In genomic region chr4:42643685-42644084, GRCh38 we compare ENCODE assay signal across 10 cellular contexts. TPM values are rescaled to one million over a fixed set of nuclear protein-coding genes. Genes with fewer than 3 reads are reported as not detected.
DNase-seq lines count a peak whose midpoint lies in the region; ATAC-seq and TF ChIP-seq lines count a peak whose summit lies in the region.
"Had no signal": no experiment of that assay in that cellular context is flagged by ENCODE, and none has a peak within 500 bp of the region (broad histone marks: within the 10 kb centered on the region; RNA-seq: fewer than 3 reads in every experiment).

No MANE protein-coding gene starts in this region.

- H3F3A ChIP-seq in Loucy (ENCODE audit: low read depth) (no peaks in the 10 kb centered on the region; the same call in 1 of the 2 replicates), PC-9 (ENCODE audit: insufficient read depth, low read depth) (no peaks in the 10 kb centered on the region)

- TF ChIP-seq CTCF in Loucy (conservative IDR thresholded peaks at IDR 0.05; ENCODE audit: low read length) (no peak), psoas muscle (IDR thresholded peaks at IDR 0.05) (no peak), body of pancreas (IDR thresholded peaks at IDR 0.05) (no peak), PC-9 (conservative IDR thresholded peaks at IDR 0.05) (no peak)

- H4K20me1 ChIP-seq in Loucy (ENCODE audit: insufficient read depth, low read length, poor library complexity, severe bottlenecking) = peaks cover 40% of the 10 kb centered on the region
- H4K20me1 ChIP-seq in PC-9 (ENCODE audit: insufficient read depth) = no peaks in the 10 kb centered on the region

- H3K4me3 ChIP-seq in Loucy (ENCODE audit: low read length, poor library complexity, severe bottlenecking) (no peak overlapping the region), psoas muscle (peak overlapping the region; percentile 35), body of pancreas (no peak overlapping the region), PC-9 (no peak overlapping the region)
- H3K4me3 ChIP-seq: breast epithelium had no signal

- H3K4me2 ChIP-seq in Loucy (ENCODE audit: low read depth, low read length, poor library complexity, severe bottlenecking) = peak overlapping the region; percentile 35
- no peak overlapping the region for H3K4me2 ChIP-seq in PC-9

- BruUV-seq in PC-9 (replicated peaks; lab: Mats Ljungman, UMichigan) = no TSS peak

- H3K9me2 ChIP-seq in Loucy (replicated peaks; ENCODE audit: low read depth, low read length) = no peaks in the 10 kb centered on the region
- H3K9me2 ChIP-seq in PC-9 (ENCODE audit: insufficient read depth) = no peaks in the 10 kb centered on the region

- H3K4me1 ChIP-seq in Loucy (ENCODE audit: insufficient read depth, low read length, poor library complexity, severe bottlenecking) (peaks cover 67% of the 10 kb centered on the region), psoas muscle (peaks cover 84% of the 10 kb centered on the region), body of pancreas (peaks cover 4% of the 10 kb centered on the region), PC-9 (replicated peaks; ENCODE audit: insufficient read depth) (no peaks in the 10 kb centered on the region)
- H3K4me1 ChIP-seq: breast epithelium had no signal

- ATAC-seq in GM18909 (IDR thresholded peaks at IDR 0.05; ENCODE audit: poor library complexity, unreplicated experiment) (peak; percentile 72), HG02678 (IDR thresholded peaks at IDR 0.05; ENCODE audit: unreplicated experiment) (peak; percentile 69), psoas muscle (peak; percentile 85 to 94 (median 92)), body of pancreas (no peak)
- ATAC-seq: WTC11 had no signal

- H3K9ac ChIP-seq in Loucy (ENCODE audit: low read depth, low read length, poor library complexity, severe bottlenecking) = no peak overlapping the region

- no peaks in the 10 kb centered on the region for H3K9me3 ChIP-seq in Loucy (ENCODE audit: insufficient read depth, low read depth, low read length)
- H3K9me3 ChIP-seq in psoas muscle = no peaks in the 10 kb centered on the region
- no peaks in the 10 kb centered on the region for H3K9me3 ChIP-seq in body of pancreas
- no peaks in the 10 kb centered on the region for H3K9me3 ChIP-seq in PC-9 (ENCODE audit: insufficient read depth, low read depth)
- H3K9me3 ChIP-seq: breast epithelium had no signal

- no peak for TF ChIP-seq POLR2A in body of pancreas (IDR thresholded peaks at IDR 0.05)

- H3K36me3 ChIP-seq in Loucy (ENCODE audit: insufficient read depth, low read length) = no peaks in the 10 kb centered on the region
- no peaks in the 10 kb centered on the region for H3K36me3 ChIP-seq in psoas muscle (ENCODE audit: insufficient read depth in 1 of 2, low read depth in 1 of 2)
- H3K36me3 ChIP-seq in body of pancreas (replicated peaks in 1 of 2; ENCODE audit: insufficient read depth in 1 of 2, low read depth in 2 of 2) = no peaks in the 10 kb centered on the region
- H3K36me3 ChIP-seq in PC-9 (ENCODE audit: low read depth) = no peaks in the 10 kb centered on the region
- H3K36me3 ChIP-seq: breast epithelium had no signal

- WGBS in psoas muscle, 3 donors = 27 to 46% (median 33%) methylated on average over 5 of the region's 5 CpGs
- WGBS in body of pancreas, 2 donors = 68 to 80% methylated on average over 5 of the region's 5 CpGs

- POLR2A ChIA-PET in PC-9 (lab: Charles Lee; ENCODE audit: unreplicated experiment) = no interaction called here

- peak overlapping the region; percentile 90 for H3K27ac ChIP-seq in psoas muscle
- no peak overlapping the region for H3K27ac ChIP-seq in body of pancreas
- H3K27ac ChIP-seq in PC-9 = no peak overlapping the region
- H3K27ac ChIP-seq: breast epithelium had no signal

- CTCF ChIA-PET in PC-9 (lab: Charles Lee) = no interaction called here

- H3K27me3 ChIP-seq in Loucy (ENCODE audit: insufficient read depth, low read length, poor library complexity, severe bottlenecking) (no peaks in the 10 kb centered on the region), psoas muscle (ENCODE audit: insufficient read depth in 3 of 3, low read length in 2 of 3) (no peaks in the 10 kb centered on the region), body of pancreas (no peaks in the 10 kb centered on the region), PC-9 (ENCODE audit: insufficient read depth, low read depth) (0 out of 2 replicates have a peak, but pooled peaks cover 7% of the 10 kb centered on the region)
- H3K27me3 ChIP-seq: breast epithelium had no signal

- H2AFZ ChIP-seq in Loucy (ENCODE audit: low read length) (no peak overlapping the region), PC-9 (no peak overlapping the region)

- DNase-seq in psoas muscle (no peak), body of pancreas (no peak), PC-9 (no peak), NCI-H1092 treated with DMSO at 0.1 percent for 48 hours (lab: John Stamatoyannopoulos, UW) (no peak), AG08396 (ENCODE audit: low spot score) (no peak)

- H3K79me2 ChIP-seq in Loucy (ENCODE audit: insufficient read depth, low read length) = peaks cover 82% of the 10 kb centered on the region
- no peaks in the 10 kb centered on the region for H3K79me2 ChIP-seq in PC-9 (ENCODE audit: low read depth)

- intact Hi-C loops in psoas muscle (cut with DNase I) (no loop called here), body of pancreas (cut with DNase I) (no loop called here), PC-9 (cut with micrococcal nuclease; ENCODE audit: unreplicated experiment) (no loop called here)

RNA-seq across cellular contexts. Expression of gene ATP8A1, which starts 13.2 kb away (rescaled TPM):
- total RNA-seq in psoas muscle (10 to 100 TPM; 13.8 to 26.5 (median 18.2) TPM), body of pancreas (10 to 100 TPM; 37.4 to 70.9 TPM), PC-9 (2021) (not detected in 2 replicates)
- 10 to 100 TPM in 1 of 3 donors, 1 to 10 TPM in 2; 2.2 to 14.7 (median 4.0) TPM for polyA plus RNA-seq in psoas muscle
